ENCODE assay signal across 10 cellular contexts in the genomic region with DNA sequence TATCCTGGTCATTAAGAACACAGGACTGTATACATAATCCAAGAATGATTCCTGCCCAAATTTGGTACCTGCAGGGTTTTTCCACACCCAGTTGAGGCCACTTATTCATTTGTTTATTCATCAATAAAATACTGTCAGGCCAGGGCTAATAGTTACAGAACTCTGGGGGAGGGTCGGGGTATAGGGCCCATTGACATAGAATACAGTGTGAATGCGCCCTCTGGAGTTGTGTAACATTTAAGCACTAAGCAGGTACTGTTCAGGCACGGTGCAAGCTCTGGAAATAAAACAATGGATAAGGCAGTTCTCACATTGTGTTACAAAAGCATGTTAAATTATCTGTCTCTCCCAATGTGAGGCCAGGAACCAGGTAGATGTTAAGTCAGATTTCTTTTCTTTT.
DNase-seq lines count a peak whose midpoint lies in the region; TF ChIP-seq lines count a peak whose summit lies in the region.
"Had no signal": no experiment of that assay in that cellular context is flagged by ENCODE, and none has a peak within 500 bp of the region (broad histone marks: within the 10 kb centered on the region; RNA-seq: fewer than 3 reads in every experiment).

No MANE protein-coding gene starts in this region.

- H3K27ac ChIP-seq in OCI-LY1 (ENCODE audit: low read depth, low read length, poor library complexity, severe bottlenecking) = no peak overlapping the region
- H3K27ac ChIP-seq: gastroesophageal sphincter had no signal

- H4K20me1 ChIP-seq in OCI-LY1 (ENCODE audit: insufficient read depth, low read length) = no peaks in the 10 kb centered on the region

- H3K27me3 ChIP-seq in OCI-LY1 (ENCODE audit: insufficient read depth, low read length) = no peaks in the 10 kb centered on the region
- H3K27me3 ChIP-seq: gastroesophageal sphincter had no signal

- H3K9ac ChIP-seq in OCI-LY1 (ENCODE audit: low read length) = no peak overlapping the region

- H3K4me2 ChIP-seq in OCI-LY1 (ENCODE audit: low read length) = no peak overlapping the region

- H2AFZ ChIP-seq in OCI-LY1 (ENCODE audit: low read length) = no peak overlapping the region

- H3K4me1 ChIP-seq in OCI-LY1 (ENCODE audit: insufficient read depth, low read length, severe bottlenecking) = no peaks in the 10 kb centered on the region
- H3K4me1 ChIP-seq: gastroesophageal sphincter had no signal

- H3K36me3 ChIP-seq in OCI-LY1 (ENCODE audit: insufficient read depth, low read length) = no peaks in the 10 kb centered on the region
- H3K36me3 ChIP-seq: gastroesophageal sphincter had no signal

- DNase-seq in GDM1 (lab: John Stamatoyannopoulos, UW) (peak; percentile 7), HuH-7.5 (ENCODE audit: low spot score) (peak; percentile 14), kidney tubule cell (ENCODE audit: low spot score) (peak; percentile 6), amygdala (lab: John Stamatoyannopoulos, UW) (no peak), GOT3 (lab: John Stamatoyannopoulos, UW) (no peak)
- no peak for DNase-seq in effector CD8-positive, alpha-beta T cell (lab: John Stamatoyannopoulos, UW)
- DNase-seq: NK-92 treated with Interleukin-12 subunit alpha and Interleukin-12 subunit beta, amount 100 ng/mL, for 24 hours; stimulated activated CD4-positive, alpha-beta T cell treated with anti-CD3 and anti-CD28 coated beads, Interleukin-4, amount 100 ng/mL, for 1 hour had no signal

- H3K4me3 ChIP-seq in OCI-LY1 (ENCODE audit: low read depth, low read length, poor library complexity, severe bottlenecking) = no peak overlapping the region
- H3K4me3 ChIP-seq: gastroesophageal sphincter had no signal

- peak; percentile 50 for TF ChIP-seq CTCF in OCI-LY1 (IDR thresholded peaks at IDR 0.05; ENCODE audit: low read length)

- H3K79me2 ChIP-seq in OCI-LY1 (ENCODE audit: insufficient read depth, low read length) = no peaks in the 10 kb centered on the region

- no peaks in the 10 kb centered on the region for H3F3A ChIP-seq in OCI-LY1 (ENCODE audit: insufficient read depth, low read length)

- no peaks in the 10 kb centered on the region for H3K9me2 ChIP-seq in OCI-LY1 (ENCODE audit: low read depth, low read length)

- no peaks in the 10 kb centered on the region for H3K9me3 ChIP-seq in OCI-LY1 (ENCODE audit: low read length)
- H3K9me3 ChIP-seq: gastroesophageal sphincter had no signal

Comparison
In these comparisons a context has a peak if more than half of its experiments do, and no peak if none do; other contexts are left out.
1. DNase-seq: peak in GDM1 (single experiment), HuH-7.5 (single experiment) and kidney tubule cell (single experiment); none in amygdala (0 of 56), effector CD8-positive, alpha-beta T cell (single experiment) and GOT3 (single experiment).